1 cellular context compared by ENCODE assay signal in genomic region chr7:106029448-106029847, GRCh38.
TF ChIP-seq lines count a peak whose summit lies in the region.

No MANE protein-coding gene starts in this region.

TF ChIP-seq in HCT116, 20 proteins besides CTCF, POLR2A, EP300 and RAD21 (continued from another document):
- TF ChIP-seq EZH2phosphoT487 (IDR thresholded peaks at IDR 0.05; ENCODE audit: borderline replicate concordance) (no peak), POLR2AphosphoS5 (IDR thresholded peaks at IDR 0.05; ENCODE audit: low read depth, low read length) (no peak), SP1 (IDR thresholded peaks at IDR 0.05; ENCODE audit: low read depth) (no peak), TCF7L2 (IDR thresholded peaks at IDR 0.05; ENCODE audit: borderline replicate concordance, extremely low read depth, insufficient read depth, insufficient read length) (no peak), MAX (IDR thresholded peaks at IDR 0.05) (no peak), ZFX (IDR thresholded peaks at IDR 0.05) (no peak), JUND (IDR thresholded peaks at IDR 0.05) (no peak), SIN3A (IDR thresholded peaks at IDR 0.05; ENCODE audit: low read depth) (no peak), ATF3 (IDR thresholded peaks at IDR 0.05) (no peak), ZNF274 (IDR thresholded peaks at IDR 0.05; ENCODE audit: low read depth, low read length) (no peak), SRF (IDR thresholded peaks at IDR 0.05; ENCODE audit: low read depth) (no peak)
TF ChIP-seq in HCT116: peak in this region for 0.
